ENCODE assay signal across 8 cellular contexts in genomic region chrX:76428243-76429130, GRCh38. TPM values are rescaled to one million over a fixed set of nuclear protein-coding genes. Genes with fewer than 3 reads are reported as not detected.
DNase-seq lines count a peak whose midpoint lies in the region; ATAC-seq, FAIRE-seq and TF ChIP-seq lines count a peak whose summit lies in the region.

No MANE protein-coding gene starts in this region.

- H3K9ac ChIP-seq in liver (ENCODE audit: low read depth in 1 of 2, low read length in 2 of 2): no peak overlapping the region

- in situ Hi-C loops in GM13977 (cut with MboI; ENCODE audit: low pct_unique_long_range_greater_than_20kb, low sequenced_read_pairs, unreplicated experiment): no loop called here

- H3K9me3 ChIP-seq in T-helper 17 cell (ENCODE audit: control insufficient read depth, low read length, poor library complexity, severe bottlenecking) (no peaks in the 10 kb centered on the region), liver (ENCODE audit: control insufficient read depth in 4 of 4, low read length in 3 of 4) (no peaks in the 10 kb centered on the region)

- peak overlapping the region; percentile 83 for H3K27ac Mint-ChIP-seq in T-helper 17 cell

- TF ChIP-seq RAD21 in liver (IDR thresholded peaks at IDR 0.05): no peak

- no peaks in the 10 kb centered on the region for H3K27me3 Mint-ChIP-seq in T-helper 17 cell

- H3K36me3 ChIP-seq in bronchial epithelial cell (ENCODE audit: control insufficient read depth, insufficient read depth, low read length): no peaks in the 10 kb centered on the region
- no peaks in the 10 kb centered on the region for H3K36me3 ChIP-seq in liver (ENCODE audit: control insufficient read depth in 4 of 4, insufficient read depth in 3 of 4, low read depth in 1 of 4, low read length in 3 of 4)

- H3K27me3 ChIP-seq in bronchial epithelial cell (ENCODE audit: control insufficient read depth, insufficient read depth, low read length): no peaks in the 10 kb centered on the region
- H3K27me3 ChIP-seq in liver (ENCODE audit: control insufficient read depth in 4 of 4, insufficient read depth in 4 of 4, low read length in 3 of 4): no peaks in the 10 kb centered on the region

- DNase-seq in T-helper 17 cell (peak; percentile 4 to 41 (median 36)), bronchial epithelial cell (ENCODE audit: low read depth) (no peak), GM13977 (ENCODE audit: low spot score) (no peak), NCI-H1048 (lab: John Stamatoyannopoulos, UW) (no peak)
- peak; percentile 2 to 18 for DNase-seq in stimulated activated CD8-positive, alpha-beta memory T cell treated with anti-CD3 and anti-CD28 coated beads, Interleukin-4, amount 100 ng/mL, for 1 hour (ENCODE audit: low read depth in 2 of 2, low spot score in 1 of 2)

- peaks cover 13% of the 10 kb centered on the region for H3K4me1 Mint-ChIP-seq in T-helper 17 cell

- ATAC-seq in GM18508 (IDR thresholded peaks at IDR 0.05; ENCODE audit: insufficient read depth, unreplicated experiment) (peak; percentile 28), HG02870 (IDR thresholded peaks at IDR 0.05; ENCODE audit: unreplicated experiment) (peak; percentile 43), T-helper 17 cell (peak; percentile 74)

- TF ChIP-seq CTCF in bronchial epithelial cell (IDR thresholded peaks at IDR 0.05; ENCODE audit: insufficient read depth, low read length, severe bottlenecking): no peak
- no peak for TF ChIP-seq CTCF in liver (IDR thresholded peaks at IDR 0.05; ENCODE audit: low read depth, low read length, missing input control)
- no peak for TF ChIP-seq CTCF in GM13977 (IDR thresholded peaks at IDR 0.05; ENCODE audit: extremely low read depth, insufficient read depth, missing control alignments)

- peaks cover 0 to 8% (median 4%) of the 10 kb centered on the region in 4 donors for H3K4me1 ChIP-seq in liver (ENCODE audit: control insufficient read depth in 4 of 4, insufficient read depth in 4 of 4, low read length in 3 of 4)

- H3K27ac ChIP-seq in liver (ENCODE audit: low read depth in 1 of 2, low read length in 2 of 2): no peak overlapping the region

- H3K4me3 ChIP-seq in bronchial epithelial cell (ENCODE audit: low read depth, low read length) (peak overlapping the region; percentile 43), liver (ENCODE audit: low read depth in 1 of 3, low read length in 3 of 3) (peak overlapping the region in 2 of 3 donors; percentile 66 to 80)

- peak overlapping the region; percentile 94 for H3K4me3 Mint-ChIP-seq in T-helper 17 cell

- FAIRE-seq in bronchial epithelial cell (lab: Jason Lieb, UNC): no peak

- 27% methylated on average over 60 of the region's 60 CpGs for WGBS in liver

- H3K36me3 Mint-ChIP-seq in T-helper 17 cell (ENCODE audit: low read depth): no peaks in the 10 kb centered on the region

TF ChIP-seq in liver, 16 proteins besides CTCF, POLR2A, EP300 and RAD21:
- TF ChIP-seq YY1 (IDR thresholded peaks at IDR 0.05) (no peak), JUND (IDR thresholded peaks at IDR 0.05) (no peak), MAX (IDR thresholded peaks at IDR 0.05) (no peak), REST (IDR thresholded peaks at IDR 0.05) (no peak), EGR1 (IDR thresholded peaks at IDR 0.05; ENCODE audit: low read depth in 2 of 2) (no peak), FOXA2 (IDR thresholded peaks at IDR 0.05) (no peak), NR2F2 (IDR thresholded peaks at IDR 0.05) (no peak), FOXA1 (IDR thresholded peaks at IDR 0.05) (no peak), TAF1 (conservative IDR thresholded peaks at IDR 0.05) (no peak), RXRA (IDR thresholded peaks at IDR 0.05) (no peak), HNF4A (conservative IDR thresholded peaks at IDR 0.05) (no peak), GABPA (IDR thresholded peaks at IDR 0.05 in 1 of 2, conservative IDR thresholded peaks at IDR 0.05 in 1 of 2) (no peak), SP1 (IDR thresholded peaks at IDR 0.05) (no peak), HNF4G (IDR thresholded peaks at IDR 0.05) (no peak)
- TF ChIP-seq, protein P1, sequence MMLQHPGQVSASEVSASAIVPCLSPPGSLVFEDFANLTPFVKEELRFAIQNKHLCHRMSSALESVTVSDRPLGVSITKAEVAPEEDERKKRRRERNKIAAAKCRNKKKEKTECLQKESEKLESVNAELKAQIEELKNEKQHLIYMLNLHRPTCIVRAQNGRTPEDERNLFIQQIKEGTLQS (IDR thresholded peaks at IDR 0.05): no peak
- TF ChIP-seq, protein P2, sequence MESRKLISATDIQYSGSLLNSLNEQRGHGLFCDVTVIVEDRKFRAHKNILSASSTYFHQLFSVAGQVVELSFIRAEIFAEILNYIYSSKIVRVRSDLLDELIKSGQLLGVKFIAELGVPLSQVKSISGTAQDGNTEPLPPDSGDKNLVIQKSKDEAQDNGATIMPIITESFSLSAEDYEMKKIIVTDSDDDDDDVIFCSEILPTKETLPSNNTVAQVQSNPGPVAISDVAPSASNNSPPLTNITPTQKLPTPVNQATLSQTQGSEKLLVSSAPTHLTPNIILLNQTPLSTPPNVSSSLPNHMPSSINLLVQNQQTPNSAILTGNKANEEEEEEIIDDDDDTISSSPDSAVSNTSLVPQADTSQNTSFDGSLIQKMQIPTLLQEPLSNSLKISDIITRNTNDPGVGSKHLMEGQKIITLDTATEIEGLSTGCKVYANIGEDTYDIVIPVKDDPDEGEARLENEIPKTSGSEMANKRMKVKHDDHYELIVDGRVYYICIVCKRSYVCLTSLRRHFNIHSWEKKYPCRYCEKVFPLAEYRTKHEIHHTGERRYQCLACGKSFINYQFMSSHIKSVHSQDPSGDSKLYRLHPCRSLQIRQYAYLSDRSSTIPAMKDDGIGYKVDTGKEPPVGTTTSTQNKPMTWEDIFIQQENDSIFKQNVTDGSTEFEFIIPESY (IDR thresholded peaks at IDR 0.05): no peak

RNA-seq across cellular contexts. Expression of gene MAGEE1, which starts 1.0 kb away (rescaled TPM):
- total RNA-seq in T-helper 17 cell (1 to 10 TPM; 8.4 to 9.1 TPM), bronchial epithelial cell (0.51 and 0.53 TPM in 2 replicates), liver (under 1 TPM; 0.25 to 0.33 TPM)
- polyA plus RNA-seq in liver: under 1 TPM; 0.10 to 0.31 TPM

Comparison
In these comparisons a context has a peak if more than half of its experiments do, and no peak if none do; other contexts are left out.
1. DNase-seq: peak in T-helper 17 cell (3 of 3) and stimulated activated CD8-positive, alpha-beta memory T cell treated with anti-CD3 and anti-CD28 coated beads, Interleukin-4, amount 100 ng/mL, for 1 hour (2 of 2); none in bronchial epithelial cell (single experiment), GM13977 (single experiment) and NCI-H1048 (single experiment).
2. Peak in every context shown above with its lines, with median percentiles within 50 percentile points of each other: ATAC-seq.